ENCODE assay signal across 13 cellular contexts in the genomic region with DNA sequence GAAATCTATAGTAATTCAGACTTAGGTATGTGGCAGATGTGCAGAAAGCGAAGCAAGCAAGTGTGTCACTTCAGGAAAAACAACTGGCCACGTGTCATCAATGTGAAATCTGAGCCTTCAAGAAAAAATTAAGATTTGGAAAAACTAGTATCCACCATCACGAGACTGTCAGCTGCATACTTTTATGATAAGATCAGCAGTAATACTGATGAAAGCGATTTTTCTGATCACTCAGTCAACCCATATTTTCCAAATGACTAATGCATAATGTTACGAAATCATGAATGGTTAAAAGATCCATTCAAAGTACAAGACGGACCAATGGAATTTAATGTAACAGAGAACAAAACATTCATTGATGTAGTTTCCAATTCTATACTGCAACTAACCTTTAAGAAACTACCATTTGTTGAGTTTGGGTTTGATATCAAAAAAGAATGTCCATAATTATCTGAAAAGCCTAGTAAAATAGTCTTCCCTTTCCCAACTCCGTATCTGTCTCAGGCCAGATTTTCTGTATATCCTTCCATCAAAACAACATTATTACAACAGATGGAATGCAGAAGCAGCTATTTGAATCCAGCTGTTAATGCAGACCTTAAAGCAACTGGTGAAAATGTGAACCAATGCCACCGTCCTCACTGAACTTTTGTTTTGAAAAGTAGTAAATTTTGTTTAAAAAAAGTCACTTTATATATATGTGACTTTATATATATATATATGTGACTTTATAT. TPM values are rescaled to one million over a fixed set of nuclear protein-coding genes. Genes with fewer than 3 reads are reported as not detected.
DNase-seq lines count a peak whose midpoint lies in the region; ATAC-seq, FAIRE-seq and TF ChIP-seq lines count a peak whose summit lies in the region.
"Had no signal": no experiment of that assay in that cellular context is flagged by ENCODE, and none has a peak within 500 bp of the region (broad histone marks: within the 10 kb centered on the region; RNA-seq: fewer than 3 reads in every experiment).

No MANE protein-coding gene starts in this region.

- CTCF ChIA-PET in K562 (lab: Yijun Ruan, JAX; ENCODE audit: low intra/inter-chr PET ratio) = no interaction called here
- CTCF ChIA-PET in activated CD4-positive, alpha-beta T cell treated with anti-CD3 and anti-CD28 coated beads, Interleukin-2, amount 10 ng/mL, durations not matched to agents 7 days and 5 days (lab: Charles Lee) = no interaction called here

- TF ChIP-seq RAD21 in K562 (CRISPR knock-in tag; conservative IDR thresholded peaks at IDR 0.05 in 1 of 2, IDR thresholded peaks at IDR 0.05 in 1 of 2) = no peak

- no peak for TF ChIP-seq EP300 in K562 (IDR thresholded peaks at IDR 0.05; ENCODE audit: low read length)

- H2AFZ ChIP-seq in K562 (ENCODE audit: low read depth, low read length) = no peak overlapping the region

- peaks cover 8% of the 10 kb centered on the region for H3K4me1 Mint-ChIP-seq in activated naive CD8-positive, alpha-beta T cell treated with anti-CD3 and anti-CD28 coated beads, Interleukin-2, amount 50 U/mL, for 24 hours
- peaks cover 7% of the 10 kb centered on the region for H3K4me1 Mint-ChIP-seq in activated naive CD8-positive, alpha-beta T cell treated with anti-CD3 and anti-CD28 coated beads for 36 hours
- H3K4me1 Mint-ChIP-seq in activated CD4-positive, alpha-beta T cell treated with anti-CD3 and anti-CD28 coated beads, Interleukin-2, amount 10 ng/mL, durations not matched to agents 7 days and 5 days = no peaks in the 10 kb centered on the region

- in situ Hi-C loops in K562 (cut with MboI) = no loop called here

- H3K27me3 Mint-ChIP-seq in activated naive CD8-positive, alpha-beta T cell treated with anti-CD3 and anti-CD28 coated beads, Interleukin-2, amount 50 U/mL, for 24 hours = no peaks in the 10 kb centered on the region
- H3K27me3 Mint-ChIP-seq in activated naive CD8-positive, alpha-beta T cell treated with anti-CD3 and anti-CD28 coated beads for 36 hours = no peaks in the 10 kb centered on the region
- H3K27me3 Mint-ChIP-seq in activated CD4-positive, alpha-beta T cell treated with anti-CD3 and anti-CD28 coated beads, Interleukin-2, amount 10 ng/mL, durations not matched to agents 7 days and 5 days = no peaks in the 10 kb centered on the region

- no peaks in the 10 kb centered on the region for H3K9me3 Mint-ChIP-seq in activated naive CD8-positive, alpha-beta T cell treated with anti-CD3 and anti-CD28 coated beads, Interleukin-2, amount 50 U/mL, for 24 hours
- no peaks in the 10 kb centered on the region for H3K9me3 Mint-ChIP-seq in activated naive CD8-positive, alpha-beta T cell treated with anti-CD3 and anti-CD28 coated beads for 36 hours
- no peaks in the 10 kb centered on the region for H3K9me3 Mint-ChIP-seq in activated CD4-positive, alpha-beta T cell treated with anti-CD3 and anti-CD28 coated beads, Interleukin-2, amount 10 ng/mL, durations not matched to agents 7 days and 5 days

- peak; percentile 33 for ATAC-seq in activated naive CD8-positive, alpha-beta T cell treated with anti-CD3 and anti-CD28 coated beads, Interleukin-2, amount 50 U/mL, for 24 hours
- no peak for ATAC-seq in K562
- ATAC-seq: activated CD8-positive, alpha-beta T cell treated with anti-CD3 and anti-CD28 coated beads, Interleukin-2, amount 10 ng/mL, durations not matched to agents 7 days and 5 days; mucosa of descending colon had no signal

- H3K9me1 ChIP-seq in K562 (ENCODE audit: control insufficient read depth, insufficient read depth, low read length) = no peaks in the 10 kb centered on the region

- H3K4me3 ChIP-seq in K562 = no peak overlapping the region
- H3K4me3 ChIP-seq in kidney epithelial cell (ENCODE audit: low read depth, low read length) = no peak overlapping the region
- H3K4me3 ChIP-seq in uterus = no peak overlapping the region
- H3K4me3 ChIP-seq: BLaER1 treated with 17β-estradiol and CSF1 and Interleukin-3, amounts not matched to agents 10 nM and 100 nM; dorsolateral prefrontal cortex; mucosa of descending colon had no signal

- H3K27ac ChIP-seq in K562 (ENCODE audit: extremely low read depth, low read depth, low read length) (no peak overlapping the region), uterus (peak overlapping the region; percentile 34 to 55)
- H3K27ac ChIP-seq: BLaER1 treated with 17β-estradiol and CSF1 and Interleukin-3, amounts not matched to agents 10 nM and 100 nM; dorsolateral prefrontal cortex had no signal

- TF ChIP-seq POLR2A in K562 (conservative IDR thresholded peaks at IDR 0.05) (no peak), uterus (IDR thresholded peaks at IDR 0.05) (no peak)

- FAIRE-seq in K562 (lab: Jason Lieb, UNC) = no peak

- no TSS peak for BruUV-seq in K562 (replicated peaks; lab: Mats Ljungman, UMichigan)

- DNase-seq in activated naive CD8-positive, alpha-beta T cell treated with anti-CD3 and anti-CD28 coated beads, Interleukin-2, amount 50 U/mL, for 24 hours = no peak
- DNase-seq in activated naive CD8-positive, alpha-beta T cell treated with anti-CD3 and anti-CD28 coated beads for 36 hours = no peak
- DNase-seq in K562 (ENCODE audit: extremely low read depth in 1 of 4, low spot score in 3 of 4) (no peak), kidney epithelial cell (ENCODE audit: low read depth) (peak; percentile 43), uterus (no peak), LoVo (ENCODE audit: low spot score) (no peak), DMS79 (lab: John Stamatoyannopoulos, UW) (no peak)
- DNase-seq in activated CD4-positive, alpha-beta T cell treated with anti-CD3 and anti-CD28 coated beads, Interleukin-2, amount 10 ng/mL, durations not matched to agents 7 days and 5 days = no peak
- DNase-seq: activated CD8-positive, alpha-beta T cell treated with anti-CD3 and anti-CD28 coated beads, Interleukin-2, amount 10 ng/mL, durations not matched to agents 7 days and 5 days; dorsolateral prefrontal cortex; mucosa of descending colon; OCI-M1 had no signal

- no peak overlapping the region for H3K9ac ChIP-seq in K562 (ENCODE audit: insufficient read depth in 1 of 2, low read depth in 2 of 2, low read length in 2 of 2)
- H3K9ac ChIP-seq: BLaER1 treated with 17β-estradiol and CSF1 and Interleukin-3, amounts not matched to agents 10 nM and 100 nM had no signal

- POLR2A ChIA-PET in K562 (lab: Yijun Ruan, JAX) = no interaction called here
- POLR2A ChIA-PET in activated CD4-positive, alpha-beta T cell treated with anti-CD3 and anti-CD28 coated beads, Interleukin-2, amount 10 ng/mL, durations not matched to agents 7 days and 5 days (lab: Charles Lee) = no interaction called here

- H3K4me1 ChIP-seq in K562 (replicated peaks in 1 of 2; ENCODE audit: control insufficient read depth in 2 of 2, insufficient read depth in 2 of 2, low read length in 2 of 2) = no peaks in the 10 kb centered on the region
- peaks cover 0 to 3% of the 10 kb centered on the region in 2 donors for H3K4me1 ChIP-seq in uterus
- H3K4me1 ChIP-seq: BLaER1 treated with 17β-estradiol and CSF1 and Interleukin-3, amounts not matched to agents 10 nM and 100 nM had no signal

- WGBS in K562 (ENCODE audit: insufficient coverage, low coverage, missing lambda C conversion rate) = 73% methylated on average over 8 of the region's 8 CpGs

- TF ChIP-seq CTCF in K562 (IDR thresholded peaks at IDR 0.05 in 2 of 3, conservative IDR thresholded peaks at IDR 0.05 in 1 of 3; ENCODE audit: insufficient read depth in 2 of 3, low read depth in 1 of 3, low read length in 3 of 3) (no peak), kidney epithelial cell (IDR thresholded peaks at IDR 0.05; ENCODE audit: insufficient read depth, low read length, poor library complexity, severe bottlenecking) (no peak), uterus (IDR thresholded peaks at IDR 0.05) (no peak)

- peaks cover 47% of the 10 kb centered on the region for H3K36me3 Mint-ChIP-seq in activated naive CD8-positive, alpha-beta T cell treated with anti-CD3 and anti-CD28 coated beads, Interleukin-2, amount 50 U/mL, for 24 hours (ENCODE audit: low read depth)
- peaks cover 29% of the 10 kb centered on the region for H3K36me3 Mint-ChIP-seq in activated naive CD8-positive, alpha-beta T cell treated with anti-CD3 and anti-CD28 coated beads for 36 hours
- H3K36me3 Mint-ChIP-seq in activated CD4-positive, alpha-beta T cell treated with anti-CD3 and anti-CD28 coated beads, Interleukin-2, amount 10 ng/mL, durations not matched to agents 7 days and 5 days (ENCODE audit: low read depth) = peaks cover 45% of the 10 kb centered on the region

- peak overlapping the region; percentile 56 for H3K27ac Mint-ChIP-seq in activated naive CD8-positive, alpha-beta T cell treated with anti-CD3 and anti-CD28 coated beads, Interleukin-2, amount 50 U/mL, for 24 hours
- no peak overlapping the region for H3K27ac Mint-ChIP-seq in activated naive CD8-positive, alpha-beta T cell treated with anti-CD3 and anti-CD28 coated beads for 36 hours
- H3K27ac Mint-ChIP-seq in activated CD4-positive, alpha-beta T cell treated with anti-CD3 and anti-CD28 coated beads, Interleukin-2, amount 10 ng/mL, durations not matched to agents 7 days and 5 days = no peak overlapping the region
- H3K27ac Mint-ChIP-seq: activated CD8-positive, alpha-beta T cell treated with anti-CD3 and anti-CD28 coated beads, Interleukin-2, amount 10 ng/mL, durations not matched to agents 7 days and 5 days had no signal

- no peak overlapping the region for H3K4me2 ChIP-seq in K562 (ENCODE audit: insufficient read depth, low read length)
- H3K4me2 ChIP-seq: BLaER1 treated with 17β-estradiol and CSF1 and Interleukin-3, amounts not matched to agents 10 nM and 100 nM had no signal

- intact Hi-C loops in K562 (cut with micrococcal nuclease) = no loop called here
- intact Hi-C loops in uterus (cut with DNase I; ENCODE audit: low total_unique reads) = no loop called here

- H3K79me2 ChIP-seq in K562 (ENCODE audit: control insufficient read depth, insufficient read depth, low read length) = no peaks in the 10 kb centered on the region

- peaks cover 38% of the 10 kb centered on the region; the same call in 2 of the 3 replicates for H3K36me3 ChIP-seq in K562 (ENCODE audit: control insufficient read depth, insufficient read depth, low read length)
- H3K36me3 ChIP-seq in kidney epithelial cell (ENCODE audit: control insufficient read depth, insufficient read depth, low read length) = peaks cover 3% of the 10 kb centered on the region
- no peaks in the 10 kb centered on the region for H3K36me3 ChIP-seq in uterus

- H3K9me3 ChIP-seq in K562 (replicated peaks; ENCODE audit: control insufficient read depth, insufficient read depth, low read depth, low read length) (no peaks in the 10 kb centered on the region), uterus (no peaks in the 10 kb centered on the region)
- H3K9me3 ChIP-seq: BLaER1 treated with 17β-estradiol and CSF1 and Interleukin-3, amounts not matched to agents 10 nM and 100 nM; mucosa of descending colon had no signal

- H3K4me3 Mint-ChIP-seq in activated naive CD8-positive, alpha-beta T cell treated with anti-CD3 and anti-CD28 coated beads, Interleukin-2, amount 50 U/mL, for 24 hours = no peak overlapping the region
- no peak overlapping the region for H3K4me3 Mint-ChIP-seq in activated naive CD8-positive, alpha-beta T cell treated with anti-CD3 and anti-CD28 coated beads for 36 hours
- H3K4me3 Mint-ChIP-seq in activated CD4-positive, alpha-beta T cell treated with anti-CD3 and anti-CD28 coated beads, Interleukin-2, amount 10 ng/mL, durations not matched to agents 7 days and 5 days = no peak overlapping the region
- H3K4me3 Mint-ChIP-seq: activated CD8-positive, alpha-beta T cell treated with anti-CD3 and anti-CD28 coated beads, Interleukin-2, amount 10 ng/mL, durations not matched to agents 7 days and 5 days had no signal

- H4K20me1 ChIP-seq in K562 (replicated peaks; ENCODE audit: control insufficient read depth, insufficient read depth, low read length) = no peaks in the 10 kb centered on the region
- H4K20me1 ChIP-seq: BLaER1 treated with 17β-estradiol and CSF1 and Interleukin-3, amounts not matched to agents 10 nM and 100 nM had no signal

- H3K27me3 ChIP-seq in K562 (ENCODE audit: control insufficient read depth in 2 of 2, insufficient read depth in 2 of 2, low read length in 2 of 2) (no peaks in the 10 kb centered on the region), kidney epithelial cell (ENCODE audit: control insufficient read depth, insufficient read depth, low read length) (no peaks in the 10 kb centered on the region), uterus (no peaks in the 10 kb centered on the region)
- H3K27me3 ChIP-seq: BLaER1 treated with 17β-estradiol and CSF1 and Interleukin-3, amounts not matched to agents 10 nM and 100 nM; dorsolateral prefrontal cortex had no signal

RNA-seq across cellular contexts. Expression of a gene that starts 17.0 kb away (rescaled TPM):
- 10 to 100 TPM; 62.8 to 67.3 TPM for total RNA-seq in activated naive CD8-positive, alpha-beta T cell treated with anti-CD3 and anti-CD28 coated beads for 36 hours
- total RNA-seq in K562 (2011; cell fraction: chromatin; rRNA removed; ENCODE audit: low replicate concordance) = 1.1 and 2.6 TPM in 2 replicates
- 1.0 and 1.2 TPM in 2 replicates for total RNA-seq in K562 (2011; cell fraction: nucleolus; rRNA removed)
- total RNA-seq in K562 (2011; cell fraction: nucleoplasm; rRNA removed) = 2.5 and 3.2 TPM in 2 replicates
- total RNA-seq in K562 (2014; rRNA removed) (0.50 and 0.65 TPM in 2 replicates), K562 (2014; rRNA removed; fragmentation: Illumina TruSeq; extraction: Trizol) (0.80 and 0.91 TPM in 2 replicates), K562 (2015; rRNA removed; fragmentation: Illumina TruSeq; extraction: Trizol) (0.76 and 0.98 TPM in 2 replicates), K562 (2021) (1.1 and 1.2 TPM in 2 replicates), kidney epithelial cell (5.2 and 8.4 TPM in 2 replicates), uterus (10 to 100 TPM; 16.1 to 61.1 (median 36.9) TPM)
- polyA plus RNA-seq in K562 (2011; rRNA removed) (0.43 and 0.78 TPM in 2 replicates), K562 (2014; fragmentation: Illumina TruSeq; extraction: Trizol) (0.65 and 0.72 TPM in 2 replicates), K562 (2014; fragmentation: Nextera tagmentation; extraction: Ambion mirVana) (under 1 TPM; 0.10 to 0.18 TPM), K562 (2014; rRNA removed) (0.23 and 0.62 TPM in 2 replicates)
- 0.37 and 0.61 TPM in 2 replicates for polyA plus RNA-seq in K562 (2011; cell fraction: cytosol; rRNA removed)
- polyA plus RNA-seq in K562 (2011; cell fraction: nucleus; rRNA removed) = 0.44 and 0.75 TPM in 2 replicates
- 0.66 and 0.75 TPM in 2 replicates for polyA plus RNA-seq in K562 (2012)
- polyA minus RNA-seq in K562 (2011; rRNA and poly(A)+ RNA removed) = 1.3 and 2.3 TPM in 2 replicates
- polyA minus RNA-seq in K562 (2011; cell fraction: cytosol; rRNA and poly(A)+ RNA removed) = 0.82 and 1.0 TPM in 2 replicates
- polyA minus RNA-seq in K562 (2011; cell fraction: nucleus; rRNA and poly(A)+ RNA removed) = 2.4 and 2.8 TPM in 2 replicates
- total RNA-seq in activated CD4-positive, alpha-beta T cell treated with anti-CD3 and anti-CD28 coated beads, Interleukin-2, amount 10 ng/mL, durations not matched to agents 7 days and 5 days = 100 to 1,000 TPM; 113 to 119 TPM

RNA-seq across cellular contexts. Expression of a gene that starts 30.5 kb away (rescaled TPM):
- 10 to 100 TPM; 50.5 to 55.8 TPM for total RNA-seq in activated naive CD8-positive, alpha-beta T cell treated with anti-CD3 and anti-CD28 coated beads for 36 hours
- total RNA-seq in K562 (2011; cell fraction: chromatin; rRNA removed; ENCODE audit: low replicate concordance) = 33.0 and 35.3 TPM in 2 replicates
- total RNA-seq in K562 (2011; cell fraction: nucleolus; rRNA removed) = 30.9 and 34.0 TPM in 2 replicates
- 47.4 and 52.4 TPM in 2 replicates for total RNA-seq in K562 (2011; cell fraction: nucleoplasm; rRNA removed)
- total RNA-seq in K562 (2014; rRNA removed) (11.3 and 12.4 TPM in 2 replicates), K562 (2014; rRNA removed; fragmentation: Illumina TruSeq; extraction: Trizol) (12.6 and 13.5 TPM in 2 replicates), K562 (2015; rRNA removed; fragmentation: Illumina TruSeq; extraction: Trizol) (7.3 and 8.3 TPM in 2 replicates), K562 (2021) (19.8 and 24.7 TPM in 2 replicates), kidney epithelial cell (32.1 and 36.3 TPM in 2 replicates), uterus (10 to 100 TPM; 12.6 to 68.6 (median 29.3) TPM)
- polyA plus RNA-seq in K562 (2011; rRNA removed) (10.9 and 17.7 TPM in 2 replicates), K562 (2014; fragmentation: Illumina TruSeq; extraction: Trizol) (15.5 and 15.8 TPM in 2 replicates), K562 (2014; fragmentation: Nextera tagmentation; extraction: Ambion mirVana) (1 to 10 TPM; 4.0 to 5.3 TPM), K562 (2014; rRNA removed) (10.8 TPM in 2 replicates)
- 7.5 and 11.9 TPM in 2 replicates for polyA plus RNA-seq in K562 (2011; cell fraction: cytosol; rRNA removed)
- 12.1 and 14.4 TPM in 2 replicates for polyA plus RNA-seq in K562 (2011; cell fraction: nucleus; rRNA removed)
- 12.4 and 17.1 TPM in 2 replicates for polyA plus RNA-seq in K562 (2012)
- polyA minus RNA-seq in K562 (2011; rRNA and poly(A)+ RNA removed) = 17.6 and 22.3 TPM in 2 replicates
- 8.9 and 16.7 TPM in 2 replicates for polyA minus RNA-seq in K562 (2011; cell fraction: cytosol; rRNA and poly(A)+ RNA removed)
- 10.0 and 13.8 TPM in 2 replicates for polyA minus RNA-seq in K562 (2011; cell fraction: nucleus; rRNA and poly(A)+ RNA removed)
- 10 to 100 TPM; 56.1 to 56.6 TPM for total RNA-seq in activated CD4-positive, alpha-beta T cell treated with anti-CD3 and anti-CD28 coated beads, Interleukin-2, amount 10 ng/mL, durations not matched to agents 7 days and 5 days
